ENCODE assay signal across 19 cellular contexts in genomic region chr15:68658641-68659358, GRCh38.
A peak's percentile ranks its signal among the peaks of the same experiment; 100 is the strongest.
DNase-seq lines count a peak whose midpoint lies in the region; ATAC-seq and TF ChIP-seq lines count a peak whose summit lies in the region.
"Had no signal": no experiment of that assay in that cellular context is flagged by ENCODE, and none has a peak within 500 bp of the region (broad histone marks: within the 10 kb centered on the region; RNA-seq: fewer than 3 reads in every experiment).

No MANE protein-coding gene starts in this region.

- H2AFZ ChIP-seq in GM23338, result no peak overlapping the region

- H3K4me1 ChIP-seq in BLaER1 (peaks cover 16% of the 10 kb centered on the region), GM23338 (ENCODE audit: insufficient read depth) (peaks cover 14% of the 10 kb centered on the region), gastrocnemius medialis (no peaks in the 10 kb centered on the region)
- H3K4me1 ChIP-seq: gastroesophageal sphincter, right lobe of liver had no signal

- H3K9me3 Mint-ChIP-seq in GM23338 (peaks cover 2% of the 10 kb centered on the region; the same call in 2 of the 3 replicates), nephron progenitor cell (peaks cover 5% of the 10 kb centered on the region), T-cell (peaks cover 0 to 3% (median under 1%) of the 10 kb centered on the region in 3 donors)
- no peaks in the 10 kb centered on the region for H3K9me3 Mint-ChIP-seq in stimulated activated naive B cell treated with anti-CD40 and anti-IgM and Interleukin-4, amounts not matched to agents 10 μg/mL and 1 μg/mL and 100 μg/mL, for 72 hours
- H3K9me3 Mint-ChIP-seq: activated CD4-positive, alpha-beta T cell treated with anti-CD3 and anti-CD28 coated beads, Interleukin-2, amount 10 ng/mL, durations not matched to agents 7 days and 5 days had no signal

- no peaks in the 10 kb centered on the region; the same call in 1 of the 2 replicates for H3K36me3 ChIP-seq in BLaER1
- no peaks in the 10 kb centered on the region for H3K36me3 ChIP-seq in GM23338 (ENCODE audit: insufficient read depth)
- H3K36me3 ChIP-seq in gastrocnemius medialis, result no peaks in the 10 kb centered on the region
- H3K36me3 ChIP-seq: gastroesophageal sphincter, right lobe of liver had no signal

- POLR2A ChIA-PET in T-cell (lab: Charles Lee), result no interaction called here

- H3K27me3 Mint-ChIP-seq in GM23338 (ENCODE audit: insufficient read depth, low read depth, poor library complexity) (peaks cover 6% of the 10 kb centered on the region), nephron progenitor cell (ENCODE audit: low read depth, poor library complexity) (peaks cover 3% of the 10 kb centered on the region), T-cell (peaks cover 0 to 8% of the 10 kb centered on the region in 2 donors)
- H3K27me3 Mint-ChIP-seq in stimulated activated naive B cell treated with anti-CD40 and anti-IgM and Interleukin-4, amounts not matched to agents 10 μg/mL and 1 μg/mL and 100 μg/mL, for 72 hours, result no peaks in the 10 kb centered on the region
- H3K27me3 Mint-ChIP-seq: B cell had no signal

- H3K4me1 Mint-ChIP-seq in GM23338 (peaks cover 16% of the 10 kb centered on the region), nephron progenitor cell (peaks cover 11% of the 10 kb centered on the region), T-cell (no peaks in the 10 kb centered on the region)
- no peaks in the 10 kb centered on the region for H3K4me1 Mint-ChIP-seq in stimulated activated naive B cell treated with anti-CD40 and anti-IgM and Interleukin-4, amounts not matched to agents 10 μg/mL and 1 μg/mL and 100 μg/mL, for 72 hours
- H3K4me1 Mint-ChIP-seq: activated CD4-positive, alpha-beta T cell treated with anti-CD3 and anti-CD28 coated beads, Interleukin-2, amount 10 ng/mL, durations not matched to agents 7 days and 5 days; B cell had no signal

- no peak overlapping the region for H3K9ac ChIP-seq in BLaER1

- in situ Hi-C loops in gastrocnemius medialis (cut with MboI; ENCODE audit: low sequenced_read_pairs in 4 of 4), result loop anchor here in 1 of 4 donors (25.0 kb wide), 1 partner anchor 346 kb away; no protein-coding TSS in a partner anchor

- H3K27ac ChIP-seq in BLaER1 (peak overlapping the region; percentile 7; the same call in 1 of the 2 replicates), GM23338 (ENCODE audit: low read depth) (no peak overlapping the region), caudate nucleus (ENCODE audit: low read depth, low read length) (peak overlapping the region; percentile 44), gastrocnemius medialis (no peak overlapping the region)
- H3K27ac ChIP-seq: epithelial cell of prostate, gastroesophageal sphincter, right lobe of liver had no signal

- H3K36me3 Mint-ChIP-seq in GM23338 (ENCODE audit: low read depth), result peaks cover 2% of the 10 kb centered on the region; the same call in 1 of the 3 replicates
- H3K36me3 Mint-ChIP-seq in nephron progenitor cell (ENCODE audit: low read depth), result no peaks in the 10 kb centered on the region
- H3K36me3 Mint-ChIP-seq in T-cell, result peaks cover 2% of the 10 kb centered on the region
- H3K36me3 Mint-ChIP-seq in stimulated activated naive B cell treated with anti-CD40 and anti-IgM and Interleukin-4, amounts not matched to agents 10 μg/mL and 1 μg/mL and 100 μg/mL, for 72 hours, result peaks cover 0 to 2% of the 10 kb centered on the region in 2 donors

- DNase-seq in GM23338 (ENCODE audit: low spot score), result no peak
- no peak for DNase-seq in caudate nucleus (lab: John Stamatoyannopoulos, UW)
- DNase-seq in nephron progenitor cell, result no peak
- no peak for DNase-seq in T-cell
- no peak for DNase-seq in gastrocnemius medialis
- no peak for DNase-seq in stimulated activated naive B cell treated with anti-CD40 and anti-IgM and Interleukin-4, amounts not matched to agents 10 μg/mL and 1 μg/mL and 100 μg/mL, for 72 hours
- DNase-seq: activated CD4-positive, alpha-beta T cell treated with anti-CD3 and anti-CD28 coated beads, Interleukin-2, amount 10 ng/mL, durations not matched to agents 7 days and 5 days; activated CD8-positive, alpha-beta memory T cell treated with anti-CD3 and anti-CD28 coated beads, Interleukin-2, amount 50 U/mL, for 4 hours; activated naive CD4-positive, alpha-beta T cell; Calu3; cortex of kidney; mucosa of descending colon; NCI-H1105 treated with DMSO at 0.1 percent for 48 hours; stimulated activated CD4-positive, alpha-beta T cell treated with anti-CD3 and anti-CD28 coated beads, Interleukin-2, amount 100 ng/mL, for 24 hours had no signal

- H3K27me3 ChIP-seq in BLaER1 (no peaks in the 10 kb centered on the region), GM23338 (ENCODE audit: insufficient read depth) (no peaks in the 10 kb centered on the region), gastrocnemius medialis (no peaks in the 10 kb centered on the region)
- H3K27me3 ChIP-seq: right lobe of liver had no signal

- H3K4me3 ChIP-seq in BLaER1, result no peak overlapping the region
- no peak overlapping the region for H3K4me3 ChIP-seq in GM23338
- H3K4me3 ChIP-seq in gastrocnemius medialis, result no peak overlapping the region
- H3K4me3 ChIP-seq: gastroesophageal sphincter, mucosa of descending colon, right lobe of liver had no signal

- CTCF ChIA-PET in T-cell (lab: Charles Lee), result no interaction called here

- H3K4me2 ChIP-seq in BLaER1 (peak overlapping the region; percentile 74), GM23338 (no peak overlapping the region)

- H3F3A ChIP-seq in GM23338 (replicated peaks; ENCODE audit: low read depth), result no peaks in the 10 kb centered on the region

- intact Hi-C loops in gastrocnemius medialis (cut with DNase I; ENCODE audit: low total_unique reads), result no loop called here

- H4K20me1 ChIP-seq in BLaER1 (no peaks in the 10 kb centered on the region), GM23338 (replicated peaks; ENCODE audit: insufficient read depth) (no peaks in the 10 kb centered on the region)

- no peak overlapping the region for H3K27ac Mint-ChIP-seq in GM23338
- H3K27ac Mint-ChIP-seq in nephron progenitor cell, result no peak overlapping the region
- no peak overlapping the region for H3K27ac Mint-ChIP-seq in T-cell
- H3K27ac Mint-ChIP-seq in stimulated activated naive B cell treated with anti-CD40 and anti-IgM and Interleukin-4, amounts not matched to agents 10 μg/mL and 1 μg/mL and 100 μg/mL, for 72 hours, result no peak overlapping the region
- H3K27ac Mint-ChIP-seq: activated CD4-positive, alpha-beta T cell treated with anti-CD3 and anti-CD28 coated beads, Interleukin-2, amount 10 ng/mL, durations not matched to agents 7 days and 5 days; B cell had no signal

- TF ChIP-seq CTCF in GM23338 (conservative IDR thresholded peaks at IDR 0.05; ENCODE audit: low read depth in 2 of 2), result no peak
- peak; percentile 21 for TF ChIP-seq CTCF in nephron progenitor cell (IDR thresholded peaks at IDR 0.05)
- TF ChIP-seq CTCF in gastrocnemius medialis (IDR thresholded peaks at IDR 0.05 in 4 of 5, conservative IDR thresholded peaks at IDR 0.05 in 1 of 5), result no peak

- H3K9me3 ChIP-seq in BLaER1, result no peaks in the 10 kb centered on the region
- no peaks in the 10 kb centered on the region for H3K9me3 ChIP-seq in gastrocnemius medialis
- H3K9me3 ChIP-seq: gastroesophageal sphincter, mucosa of descending colon, right lobe of liver had no signal

- H3K9me2 ChIP-seq in GM23338 (ENCODE audit: insufficient read depth), result no peaks in the 10 kb centered on the region

- H3K79me2 ChIP-seq in GM23338 (replicated peaks; ENCODE audit: insufficient read depth), result no peaks in the 10 kb centered on the region

- TF ChIP-seq POLR2A in gastrocnemius medialis (IDR thresholded peaks at IDR 0.05), result no peak

- H3K4me3 Mint-ChIP-seq in GM23338 (no peak overlapping the region), nephron progenitor cell (no peak overlapping the region), T-cell (no peak overlapping the region)
- H3K4me3 Mint-ChIP-seq in stimulated activated naive B cell treated with anti-CD40 and anti-IgM and Interleukin-4, amounts not matched to agents 10 μg/mL and 1 μg/mL and 100 μg/mL, for 72 hours, result no peak overlapping the region
- H3K4me3 Mint-ChIP-seq: activated CD4-positive, alpha-beta T cell treated with anti-CD3 and anti-CD28 coated beads, Interleukin-2, amount 10 ng/mL, durations not matched to agents 7 days and 5 days; B cell had no signal

- ATAC-seq in GM23338 (peak; percentile 41; the same call in 2 of the 3 replicates), T-cell (replicated peaks in 1 of 4) (no peak), gastrocnemius medialis (no peak)
- no peak for ATAC-seq in stimulated activated naive B cell treated with anti-CD40 and anti-IgM and Interleukin-4, amounts not matched to agents 10 μg/mL and 1 μg/mL and 100 μg/mL, for 72 hours (replicated peaks)
- ATAC-seq: gastroesophageal sphincter, mucosa of descending colon had no signal

TF ChIP-seq in GM23338, 12 proteins besides CTCF, POLR2A, EP300 and RAD21:
- TF ChIP-seq NANOG (IDR thresholded peaks at IDR 0.05; ENCODE audit: borderline replicate concordance), result no peak
- TF ChIP-seq EZH2phosphoT487 (IDR thresholded peaks at IDR 0.05; ENCODE audit: unreplicated experiment), result no peak
- TF ChIP-seq REST (IDR thresholded peaks at IDR 0.05; ENCODE audit: unreplicated experiment), result no peak
- no peak for TF ChIP-seq ZNF114 (CRISPR knock-in tag; IDR thresholded peaks at IDR 0.05)

Comparison
In these comparisons a context has a peak if more than half of its experiments do, and no peak if none do; other contexts are left out.
1. H3K27ac ChIP-seq: peak in BLaER1 (single experiment) and caudate nucleus (single experiment); none in GM23338 (single experiment) and gastrocnemius medialis (0 of 4).